Comparison of ENCODE assay signal across 20 cellular contexts in genomic region chr2:108193251-108193650, GRCh38. TPM values are rescaled to one million over a fixed set of nuclear protein-coding genes. Genes with fewer than 3 reads are reported as not detected.
DNase-seq lines count a peak whose midpoint lies in the region; ATAC-seq, FAIRE-seq and TF ChIP-seq lines count a peak whose summit lies in the region.
"Had no signal": no experiment of that assay in that cellular context is flagged by ENCODE, and none has a peak within 500 bp of the region (broad histone marks: within the 10 kb centered on the region; RNA-seq: fewer than 3 reads in every experiment).

No MANE protein-coding gene starts in this region.

- intact Hi-C loops in HepG2 (cut with micrococcal nuclease; ENCODE audit: unreplicated experiment), result no loop called here
- intact Hi-C loops in right lobe of liver (cut with DNase I), result no loop called here

- no TSS peak for BruUV-seq in HepG2 (replicated peaks; lab: Mats Ljungman, UMichigan)

- H3K4me2 ChIP-seq in HepG2 (ENCODE audit: low read depth, low read length), result no peak overlapping the region
- no peak overlapping the region for H3K4me2 ChIP-seq in smooth muscle cell
- H3K4me2 ChIP-seq: BLaER1 had no signal

- H3K9me3 ChIP-seq in HepG2 (ENCODE audit: low read length) (no peaks in the 10 kb centered on the region), right lobe of liver (no peaks in the 10 kb centered on the region), SJSA1 (replicated peaks) (no peaks in the 10 kb centered on the region), smooth muscle cell (replicated peaks; ENCODE audit: low read depth) (no peaks in the 10 kb centered on the region), right atrium auricular region (no peaks in the 10 kb centered on the region), upper lobe of left lung (no peaks in the 10 kb centered on the region)
- H3K9me3 ChIP-seq: BLaER1 had no signal

- H3K4me3 ChIP-seq in HepG2 (replicated peaks in 1 of 3; ENCODE audit: insufficient read depth in 1 of 3, low read depth in 2 of 3, low read length in 3 of 3) (no peak overlapping the region), right lobe of liver (no peak overlapping the region), SJSA1 (no peak overlapping the region), smooth muscle cell (no peak overlapping the region), right atrium auricular region (no peak overlapping the region), upper lobe of left lung (no peak overlapping the region)
- H3K4me3 ChIP-seq: BLaER1 had no signal

- H2AFZ ChIP-seq in HepG2 (ENCODE audit: low read length) (no peak overlapping the region), smooth muscle cell (ENCODE audit: low read depth) (peak overlapping the region; percentile 78)

- POLR2A ChIA-PET in HepG2 (lab: Yijun Ruan, JAX), result no interaction called here

- TF ChIP-seq CTCF in HepG2 (CRISPR knock-in tag; IDR thresholded peaks at IDR 0.05), result no peak
- TF ChIP-seq CTCF in right lobe of liver (IDR thresholded peaks at IDR 0.05), result no peak
- no peak for TF ChIP-seq CTCF in smooth muscle cell (IDR thresholded peaks at IDR 0.05; ENCODE audit: borderline replicate concordance, insufficient read depth, poor library complexity, severe bottlenecking)
- no peak for TF ChIP-seq CTCF in right atrium auricular region (IDR thresholded peaks at IDR 0.05)
- no peak for TF ChIP-seq CTCF in upper lobe of left lung (IDR thresholded peaks at IDR 0.05)

- H4K20me1 ChIP-seq in HepG2 (ENCODE audit: insufficient read depth, low read length) (no peaks in the 10 kb centered on the region), smooth muscle cell (ENCODE audit: low read depth) (no peaks in the 10 kb centered on the region)
- H4K20me1 ChIP-seq: BLaER1 had no signal

- H3K36me3 ChIP-seq in HepG2 (replicated peaks in 1 of 2; ENCODE audit: control insufficient read depth in 1 of 2, insufficient read depth in 2 of 2, low read length in 2 of 2) (no peaks in the 10 kb centered on the region), right lobe of liver (no peaks in the 10 kb centered on the region), SJSA1 (no peaks in the 10 kb centered on the region), smooth muscle cell (ENCODE audit: low read depth) (no peaks in the 10 kb centered on the region), right atrium auricular region (no peaks in the 10 kb centered on the region), upper lobe of left lung (no peaks in the 10 kb centered on the region)
- H3K36me3 ChIP-seq: BLaER1 had no signal

- DNase-seq in HepG2 (ENCODE audit: low spot score) (peak; percentile 66), right lobe of liver (no peak), SJSA1 (ENCODE audit: low read depth in 1 of 2, low spot score in 2 of 2) (peak in 1 of 2 experiments; percentile 85), fibroblast of gingiva (ENCODE audit: low read depth) (peak; percentile 3), smooth muscle cell (lab: John Stamatoyannopoulos, UW; ENCODE audit: unreplicated experiment) (no peak), right atrium auricular region (ENCODE audit: low spot score) (no peak), upper lobe of left lung (no peak), NCI-H526 (lab: John Stamatoyannopoulos, UW) (no peak)
- DNase-seq: 8988T; CD8-positive, alpha-beta memory T cell; H7; Karpas-422; NCI-H1105 treated with DMSO at 0.1 percent for 48 hours; NCI-H187; NCI-H446; NK-92 treated with Interleukin-12 subunit alpha and Interleukin-12 subunit beta, amount 100 ng/mL, for 24 hours; RPMI8226 had no signal

- in situ Hi-C loops in HepG2 (cut with HindIII; ENCODE audit: extremely low pct_ligation_motif_present, low pct_unique_long_range_greater_than_20kb), result no loop called here

- ATAC-seq in HepG2, result no peak
- ATAC-seq in right lobe of liver, result no peak
- ATAC-seq in upper lobe of left lung (ENCODE audit: low FRiP score in 2 of 2), result no peak

- 2% methylated on average over 3 of the region's 3 CpGs for WGBS in HepG2 (ENCODE audit: low lambda C conversion rate)
- WGBS in right lobe of liver (ENCODE audit: insufficient coverage, low coverage, low lambda C conversion rate, missing lambda C conversion rate), result 47% methylated on average over 3 of the region's 3 CpGs
- 45% methylated on average over 3 of the region's 3 CpGs for WGBS in smooth muscle cell (ENCODE audit: low lambda C conversion rate)
- WGBS in upper lobe of left lung, 2 donors, result 48 to 65% methylated on average over 3 of the region's 3 CpGs

- no peaks in the 10 kb centered on the region for H3K79me2 ChIP-seq in HepG2 (ENCODE audit: insufficient read depth, low read length)
- H3K79me2 ChIP-seq in smooth muscle cell (ENCODE audit: low read depth), result no peaks in the 10 kb centered on the region

- peak in 1 of 2 experiments; percentile 28; a peak in 1 of 4 replicates for TF ChIP-seq EP300 in HepG2 (IDR thresholded peaks at IDR 0.05; ENCODE audit: low read depth in 2 of 2, low read length in 2 of 2)
- TF ChIP-seq EP300 in HepG2 (CRISPR knock-in tag; IDR thresholded peaks at IDR 0.05; ENCODE audit: borderline replicate concordance), result no peak
- TF ChIP-seq EP300 in upper lobe of left lung (IDR thresholded peaks at IDR 0.05), result no peak

- no peak for FAIRE-seq in HepG2 (lab: Jason Lieb, UNC)

- TF ChIP-seq POLR2A in HepG2 (IDR thresholded peaks at IDR 0.05; ENCODE audit: insufficient read depth in 1 of 2, low read depth in 2 of 2, low read length in 2 of 2) (no peak), right lobe of liver (IDR thresholded peaks at IDR 0.05) (no peak), upper lobe of left lung (IDR thresholded peaks at IDR 0.05) (no peak)

- H3K9ac ChIP-seq in HepG2 (ENCODE audit: insufficient read depth, low read depth, low read length), result no peak overlapping the region
- no peak overlapping the region for H3K9ac ChIP-seq in smooth muscle cell (ENCODE audit: low read depth)
- H3K9ac ChIP-seq: BLaER1 had no signal

- TF ChIP-seq RAD21 in HepG2 (CRISPR knock-in tag; IDR thresholded peaks at IDR 0.05), result no peak

- no peaks in the 10 kb centered on the region for H3F3A ChIP-seq in smooth muscle cell (ENCODE audit: low read depth)

- CTCF ChIA-PET in HepG2 (lab: Yijun Ruan, JAX; ENCODE audit: low intra/inter-chr PET ratio, low total read pairs), result no interaction called here

- H3K27me3 ChIP-seq in HepG2 (ENCODE audit: control insufficient read depth in 1 of 2, insufficient read depth in 2 of 2, low read length in 2 of 2), result no peaks in the 10 kb centered on the region
- no peaks in the 10 kb centered on the region for H3K27me3 ChIP-seq in right lobe of liver
- no peaks in the 10 kb centered on the region for H3K27me3 ChIP-seq in SJSA1 (replicated peaks)
- H3K27me3 ChIP-seq in smooth muscle cell (ENCODE audit: low read depth), result no peaks in the 10 kb centered on the region
- no peaks in the 10 kb centered on the region for H3K27me3 ChIP-seq in right atrium auricular region
- no peaks in the 10 kb centered on the region for H3K27me3 ChIP-seq in upper lobe of left lung
- H3K27me3 ChIP-seq: BLaER1 had no signal

- H3K4me1 ChIP-seq in HepG2 (ENCODE audit: insufficient read depth, low read length), result no peaks in the 10 kb centered on the region
- no peaks in the 10 kb centered on the region for H3K4me1 ChIP-seq in right lobe of liver
- H3K4me1 ChIP-seq in SJSA1 (replicated peaks), result peaks cover 37% of the 10 kb centered on the region
- H3K4me1 ChIP-seq in smooth muscle cell (ENCODE audit: low read depth), result no peaks in the 10 kb centered on the region
- H3K4me1 ChIP-seq in right atrium auricular region, result no peaks in the 10 kb centered on the region
- H3K4me1 ChIP-seq in upper lobe of left lung, result no peaks in the 10 kb centered on the region
- H3K4me1 ChIP-seq: BLaER1 had no signal

- H3K27ac ChIP-seq in HepG2 (ENCODE audit: extremely low read length, insufficient read depth, low read length) (no peak overlapping the region), right lobe of liver (no peak overlapping the region), SJSA1 (peak overlapping the region; percentile 58), smooth muscle cell (ENCODE audit: low read depth) (no peak overlapping the region), right atrium auricular region (no peak overlapping the region), upper lobe of left lung (no peak overlapping the region)
- H3K27ac ChIP-seq: BLaER1 had no signal

RNA-seq across cellular contexts. Expression of gene SULT1C3, which starts 46.5 kb away (rescaled TPM):
- total RNA-seq in HepG2 (2016; rRNA removed; fragmentation: Illumina TruSeq; extraction: Trizol) (not detected in 2 replicates), right lobe of liver (not detected), smooth muscle cell (not detected in 2 replicates), right atrium auricular region (not detected), upper lobe of left lung (not detected)
- not detected in 2 replicates for total RNA-seq in HepG2 (2016; cell fraction: cytosol; rRNA removed; fragmentation: Illumina TruSeq; extraction: Trizol; ENCODE audit: low read depth)
- total RNA-seq in HepG2 (2016; cell fraction: insoluble cytoplasmic fraction; rRNA removed; fragmentation: Illumina TruSeq; extraction: Trizol), result not detected in 2 replicates
- total RNA-seq in HepG2 (2016; cell fraction: membrane; rRNA removed; fragmentation: Illumina TruSeq; extraction: Trizol), result not detected in 2 replicates
- not detected in 2 replicates for total RNA-seq in HepG2 (2016; cell fraction: nucleus; rRNA removed; fragmentation: Illumina TruSeq; extraction: Trizol)
- polyA plus RNA-seq in HepG2 (2011; rRNA removed) (not detected in 2 replicates), smooth muscle cell (not detected in 2 replicates)
- polyA plus RNA-seq in HepG2 (2011; cell fraction: cytosol; rRNA removed), result not detected in 2 replicates
- not detected in 2 replicates for polyA plus RNA-seq in HepG2 (2011; cell fraction: nucleus; rRNA removed)
- polyA plus RNA-seq in HepG2 (2012), result not detected in 2 replicates
- not detected in 2 replicates for polyA plus RNA-seq in HepG2 (2016; cell fraction: cytosol; fragmentation: Illumina TruSeq; extraction: Trizol; ENCODE audit: low read depth)
- polyA plus RNA-seq in HepG2 (2016; cell fraction: insoluble cytoplasmic fraction; fragmentation: Illumina TruSeq; extraction: Trizol; ENCODE audit: low read depth), result not detected in 2 replicates
- not detected in 2 replicates for polyA plus RNA-seq in HepG2 (2016; cell fraction: membrane; fragmentation: Illumina TruSeq; extraction: Trizol; ENCODE audit: low read depth)
- not detected in 2 replicates for polyA plus RNA-seq in HepG2 (2016; cell fraction: nucleus; fragmentation: Illumina TruSeq; extraction: Trizol; ENCODE audit: insufficient read depth, low read depth)
- polyA minus RNA-seq in HepG2 (2011; rRNA and poly(A)+ RNA removed; ENCODE audit: low replicate concordance), result not detected in 2 replicates
- not detected in 2 replicates for polyA minus RNA-seq in HepG2 (2011; cell fraction: cytosol; rRNA and poly(A)+ RNA removed)
- polyA minus RNA-seq in HepG2 (2011; cell fraction: nucleus; rRNA and poly(A)+ RNA removed), result not detected in 2 replicates
- not detected in 2 replicates for total RNA-seq in SJSA1 (2014; rRNA removed; shearing (Covaris generic))
- total RNA-seq: CD8-positive, alpha-beta memory T cell; H7; OCI-LY7; SK-MEL-5 had no signal
- polyA plus RNA-seq: CD8-positive, alpha-beta memory T cell had no signal

Comparison
In these comparisons a context has a peak if more than half of its experiments do, and no peak if none do; other contexts are left out.
1. DNase-seq: peak in HepG2 (single experiment) and fibroblast of gingiva (single experiment); none in right lobe of liver (0 of 3), smooth muscle cell (single experiment), right atrium auricular region (single experiment), upper lobe of left lung (0 of 2) and NCI-H526 (0 of 2).